In the genomic region with DNA sequence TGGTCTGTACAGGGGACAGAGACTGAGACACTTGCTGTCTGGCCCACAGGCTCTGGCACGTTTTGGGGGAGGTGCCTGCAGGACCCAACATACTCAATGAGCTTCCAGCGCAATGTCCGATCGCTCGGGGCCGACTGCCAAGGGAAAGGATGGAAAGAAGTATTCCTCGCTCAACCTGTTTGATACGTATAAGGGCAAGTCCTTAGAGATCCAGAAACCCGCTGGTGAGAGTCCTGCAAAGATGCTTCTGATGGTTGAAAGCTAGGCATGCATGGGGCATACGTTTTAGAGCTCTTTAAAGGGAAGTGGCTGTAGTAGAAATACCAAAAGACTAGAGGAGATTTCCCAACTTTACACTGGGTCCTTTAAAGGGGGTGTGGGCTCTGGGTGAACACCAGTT, we compare ENCODE assay signal across 7 cellular contexts. TPM values are rescaled to one million over a fixed set of nuclear protein-coding genes. Genes with fewer than 3 reads are reported as not detected.
DNase-seq lines count a peak whose midpoint lies in the region; ATAC-seq and TF ChIP-seq lines count a peak whose summit lies in the region.

No MANE protein-coding gene starts in this region.

- no peaks in the 10 kb centered on the region for H3K9me3 Mint-ChIP-seq in HFFc6

- peak overlapping the region in 2 of 3 donors; percentile 33 to 96 for H3K9ac ChIP-seq in skeletal muscle tissue (ENCODE audit: low read depth in 1 of 3, low read length in 3 of 3)

- peak overlapping the region; percentile 94 for H3K27ac Mint-ChIP-seq in HFFc6

- H3K4me1 ChIP-seq in esophagus muscularis mucosa (peaks cover 15 to 32% (median 24%) of the 10 kb centered on the region in 4 donors), skeletal muscle tissue (ENCODE audit: control insufficient read depth in 3 of 3, insufficient read depth in 3 of 3, low read length in 3 of 3) (peaks cover 13 to 16% (median 14%) of the 10 kb centered on the region in 3 donors), ascending aorta (peaks cover 8 to 9% of the 10 kb centered on the region in 2 donors)

- H3K9me3 ChIP-seq in esophagus muscularis mucosa (no peaks in the 10 kb centered on the region), skeletal muscle tissue (ENCODE audit: control insufficient read depth in 3 of 3, low read length in 3 of 3) (no peaks in the 10 kb centered on the region), ascending aorta (no peaks in the 10 kb centered on the region)

- H3K36me3 Mint-ChIP-seq in HFFc6 (ENCODE audit: low read depth), result peaks cover 53% of the 10 kb centered on the region

- H3K27ac ChIP-seq in esophagus muscularis mucosa (replicated peaks in 1 of 4) (peak overlapping the region; percentile 92 to 99 (median 96)), skeletal muscle tissue (ENCODE audit: low read depth, low read length) (no peak overlapping the region), ascending aorta (no peak overlapping the region)

- H3K4me3 ChIP-seq in esophagus muscularis mucosa (no peak overlapping the region), skeletal muscle tissue (ENCODE audit: low read length in 3 of 3) (no peak overlapping the region), ascending aorta (no peak overlapping the region)

- WGBS in esophagus muscularis mucosa, result 42% methylated on average over 10 of the region's 10 CpGs

- ATAC-seq in GM18520 (IDR thresholded peaks at IDR 0.05; ENCODE audit: unreplicated experiment), result no peak

- intact Hi-C loops in esophagus muscularis mucosa (cut with DNase I) (no loop called here), ascending aorta (cut with DNase I) (loop anchor here (5.0 to 10.0 kb wide), 2 partner anchors 1005 to 1352 kb away; partner anchors contain the start of genes MRPS18B and PPP1R10)

- TF ChIP-seq POLR2A in esophagus muscularis mucosa (IDR thresholded peaks at IDR 0.05; ENCODE audit: low read depth), result no peak

- peaks cover 21% of the 10 kb centered on the region for H3K4me1 Mint-ChIP-seq in HFFc6 (ENCODE audit: low read depth)

- H3K36me3 ChIP-seq in esophagus muscularis mucosa (peaks cover 42 to 52% (median 48%) of the 10 kb centered on the region in 4 donors), skeletal muscle tissue (ENCODE audit: control insufficient read depth in 3 of 3, insufficient read depth in 3 of 3, low read length in 3 of 3) (peaks cover 43 to 52% (median 44%) of the 10 kb centered on the region in 3 donors), ascending aorta (peaks cover 44 to 45% of the 10 kb centered on the region in 2 donors)

- DNase-seq in HFFc6, result no peak
- DNase-seq in SKM-1 treated with dmso at 0.1 percent for 144 hours (lab: John Stamatoyannopoulos, UW; ENCODE audit: unreplicated experiment), result peak; percentile 69
- no peak for DNase-seq in esophagus muscularis mucosa (ENCODE audit: extremely low spot score)
- DNase-seq in ascending aorta (ENCODE audit: low spot score in 2 of 2), result no peak
- DNase-seq in COLO668 (lab: John Stamatoyannopoulos, UW; ENCODE audit: unreplicated experiment), result no peak

- peak overlapping the region; percentile 97 for H3K4me3 Mint-ChIP-seq in HFFc6

- TF ChIP-seq EP300 in esophagus muscularis mucosa (IDR thresholded peaks at IDR 0.05), result no peak

- TF ChIP-seq CTCF in HFFc6 (IDR thresholded peaks at IDR 0.05), result no peak
- TF ChIP-seq CTCF in esophagus muscularis mucosa (IDR thresholded peaks at IDR 0.05), result no peak
- no peak for TF ChIP-seq CTCF in ascending aorta (IDR thresholded peaks at IDR 0.05)

- peaks cover 3% of the 10 kb centered on the region; the same call in 1 of the 2 replicates for H3K27me3 Mint-ChIP-seq in HFFc6 (ENCODE audit: insufficient read depth)

- H3K27me3 ChIP-seq in esophagus muscularis mucosa, result no peaks in the 10 kb centered on the region
- no peaks in the 10 kb centered on the region for H3K27me3 ChIP-seq in skeletal muscle tissue (ENCODE audit: control insufficient read depth in 3 of 3, insufficient read depth in 3 of 3, low read length in 3 of 3)
- no peaks in the 10 kb centered on the region for H3K27me3 ChIP-seq in ascending aorta

RNA-seq across cellular contexts. Expression of gene PRRC2A, which starts 2.2 kb away (rescaled TPM):
- total RNA-seq in HFFc6 (2021; fragmentation: NEBNext Ultra II Directional; extraction: Animal tissue kit (Norgen Biotek cat#: 25700)), result 100 to 1,000 TPM; 216 to 259 (median 231) TPM
- 100 to 1,000 TPM in 2 of 4 donors, 10 to 100 TPM in 2; 68.8 to 138 (median 89.2) TPM for total RNA-seq in esophagus muscularis mucosa
- 30.8 TPM for total RNA-seq in skeletal muscle tissue
- 171 TPM for total RNA-seq in ascending aorta

RNA-seq across cellular contexts. Expression of gene AIF1, which starts 7.6 kb away (rescaled TPM):
- total RNA-seq in HFFc6 (2021; fragmentation: NEBNext Ultra II Directional; extraction: Animal tissue kit (Norgen Biotek cat#: 25700)), result not detected
- total RNA-seq in esophagus muscularis mucosa (10 to 100 TPM in 3 of 4 donors, 1 to 10 TPM in 1; 9.4 to 41.9 (median 14.4) TPM), skeletal muscle tissue (19.8 TPM), ascending aorta (1.7 TPM)

RNA-seq across cellular contexts. Expression of gene BAG6, which starts 29.8 kb away (rescaled TPM):
- total RNA-seq in HFFc6 (2021; fragmentation: NEBNext Ultra II Directional; extraction: Animal tissue kit (Norgen Biotek cat#: 25700)), result 100 to 1,000 TPM; 247 to 273 (median 262) TPM
- total RNA-seq in esophagus muscularis mucosa (100 to 1,000 TPM; 173 to 283 (median 217) TPM), skeletal muscle tissue (118 TPM), ascending aorta (255 TPM)

RNA-seq across cellular contexts. Expression of gene NCR3, which starts 29.9 kb away (rescaled TPM):
- total RNA-seq in HFFc6 (2021; fragmentation: NEBNext Ultra II Directional; extraction: Animal tissue kit (Norgen Biotek cat#: 25700)), result not detected
- not detected for total RNA-seq in esophagus muscularis mucosa
- total RNA-seq in skeletal muscle tissue, result not detected
- total RNA-seq in ascending aorta, result not detected

RNA-seq across cellular contexts. Expression of gene APOM, which starts 33.0 kb away (rescaled TPM):
- total RNA-seq in HFFc6 (2021; fragmentation: NEBNext Ultra II Directional; extraction: Animal tissue kit (Norgen Biotek cat#: 25700)), result 1 to 10 TPM; 2.4 to 4.3 (median 2.8) TPM
- total RNA-seq in esophagus muscularis mucosa, result 1 to 10 TPM; 1.5 to 3.3 (median 2.0) TPM
- total RNA-seq in skeletal muscle tissue, result 1.0 TPM
- total RNA-seq in ascending aorta, result not detected

Comparison
In these comparisons a context has a peak if more than half of its experiments do, and no peak if none do; other contexts are left out.
1. H3K27ac ChIP-seq: peak in esophagus muscularis mucosa (4 of 4); none in skeletal muscle tissue (single experiment) and ascending aorta (0 of 2).